ENCODE assay signal across 8 cellular contexts in genomic region chr11:18321622-18321990, GRCh38. TPM values are rescaled to one million over a fixed set of nuclear protein-coding genes. Genes with fewer than 3 reads are reported as not detected.
A peak's percentile ranks its signal among the peaks of the same experiment; 100 is the strongest.
DNase-seq lines count a peak whose midpoint lies in the region; ATAC-seq, FAIRE-seq and TF ChIP-seq lines count a peak whose summit lies in the region.

No MANE protein-coding gene starts in this region.

- H3K36me3 Mint-ChIP-seq in natural killer cell = no peaks in the 10 kb centered on the region

- TF ChIP-seq CTCF in dorsolateral prefrontal cortex (IDR thresholded peaks at IDR 0.05 in 54 of 56, conservative IDR thresholded peaks at IDR 0.05 in 2 of 56; ENCODE audit: low read depth in 1 of 56, partially characterized antibody in 56 of 56) (no peak), natural killer cell (IDR thresholded peaks at IDR 0.05) (no peak)

- DNase-seq in ELR (ENCODE audit: low read depth) (peak; percentile 56), NOMO-1 treated with dmso at 0.1 percent for 144 hours (lab: John Stamatoyannopoulos, UW; ENCODE audit: unreplicated experiment) (peak; percentile 29), dorsolateral prefrontal cortex (no peak), natural killer cell (no peak), RCC 7860 (ENCODE audit: low spot score) (no peak), Ammon's horn (ENCODE audit: low spot score) (no peak)
- DNase-seq in stimulated activated CD8-positive, alpha-beta memory T cell treated with anti-CD3 and anti-CD28 coated beads, Interleukin-4, amount 100 ng/mL, for 48 hours = no peak

- no peaks in the 10 kb centered on the region for H3K27me3 ChIP-seq in dorsolateral prefrontal cortex

- H3K4me3 Mint-ChIP-seq in natural killer cell = peak overlapping the region; percentile 96

- H3K27me3 Mint-ChIP-seq in natural killer cell (ENCODE audit: low read depth in 2 of 2) = no peaks in the 10 kb centered on the region

- peaks cover 51 to 58% of the 10 kb centered on the region in 2 donors for H3K4me1 Mint-ChIP-seq in natural killer cell

- H3K27ac Mint-ChIP-seq in natural killer cell = peak overlapping the region; percentile 99 to 100

- H3K4me3 ChIP-seq in dorsolateral prefrontal cortex = peak overlapping the region; percentile 48 to 99 (median 92)

- intact Hi-C loops in dorsolateral prefrontal cortex (cut with DNase I) (loop anchor here in 1 of 2 donors (5.0 kb wide), 3 partner anchors 76 to 311 kb away; partner anchors contain the start of genes SPTY2D1 and TSG101), natural killer cell (cut with micrococcal nuclease) (loop anchor here (5.0 kb wide), 3 partner anchors 214 to 1244 kb away; partner anchors contain the start of genes RPS13, SAAL1 and SERGEF)

- H3K27ac ChIP-seq in dorsolateral prefrontal cortex = peak overlapping the region; percentile 13 to 100 (median 99)

- ATAC-seq in GM21786 (IDR thresholded peaks at IDR 0.05; ENCODE audit: unreplicated experiment) = peak; percentile 2
- ATAC-seq in natural killer cell = peak; percentile 0 to 3 (median 1)

- FAIRE-seq in RCC 7860 (lab: Jason Lieb, UNC) = no peak

- no peaks in the 10 kb centered on the region for H3K9me3 Mint-ChIP-seq in natural killer cell

RNA-seq across cellular contexts. Expression of gene HPS5, which starts 0.3 kb away (rescaled TPM):
- total RNA-seq in dorsolateral prefrontal cortex (10 to 100 TPM; 12.8 to 35.8 (median 20.1) TPM), natural killer cell (10 to 100 TPM; 11.5 to 14.5 (median 14.0) TPM)

RNA-seq across cellular contexts. Expression of gene GTF2H1, which starts 0.8 kb away (rescaled TPM):
- total RNA-seq in dorsolateral prefrontal cortex (10 to 100 TPM; 30.5 to 68.1 (median 49.7) TPM), natural killer cell (10 to 100 TPM; 18.4 to 31.5 (median 22.4) TPM)

RNA-seq across cellular contexts. Expression of gene SAA1, which starts 55.5 kb away (rescaled TPM):
- total RNA-seq in dorsolateral prefrontal cortex = 10 to 100 TPM in 2 of 120 experiments, 1 to 10 TPM in 4, under 1 TPM in 1, not detected in 113; 0.79 to 24.7 (median 1.3) TPM
- total RNA-seq in natural killer cell = not detected

Comparison
In these comparisons a context has a peak if more than half of its experiments do, and no peak if none do; other contexts are left out.
1. DNase-seq: peak in ELR (single experiment) and NOMO-1 treated with dmso at 0.1 percent for 144 hours (single experiment); none in dorsolateral prefrontal cortex (0 of 10), natural killer cell (single experiment), RCC 7860 (single experiment), stimulated activated CD8-positive, alpha-beta memory T cell treated with anti-CD3 and anti-CD28 coated beads, Interleukin-4, amount 100 ng/mL, for 48 hours (single experiment) and Ammon's horn (single experiment).